ENCODE assay signal across 12 cellular contexts in genomic region chr12:12017798-12018197, GRCh38. TPM values are rescaled to one million over a fixed set of nuclear protein-coding genes. Genes with fewer than 3 reads are reported as not detected.
DNase-seq lines count a peak whose midpoint lies in the region; ATAC-seq, FAIRE-seq and TF ChIP-seq lines count a peak whose summit lies in the region.
"Had no signal": no experiment of that assay in that cellular context is flagged by ENCODE, and none has a peak within 500 bp of the region (broad histone marks: within the 10 kb centered on the region; RNA-seq: fewer than 3 reads in every experiment).

No MANE protein-coding gene starts in this region.

- DNase-seq in NCI-H1092 treated with DMSO at 0.1 percent for 48 hours (lab: John Stamatoyannopoulos, UW) (peak; percentile 37), NCI-H1092 (lab: John Stamatoyannopoulos, UW) (no peak), GM12878 (ENCODE audit: low read depth, low spot score) (no peak), left kidney (ENCODE audit: low read depth, low spot score) (peak; percentile 65), COLO829 (ENCODE audit: low spot score) (no peak)
- DNase-seq in stimulated activated CD4-positive, alpha-beta T cell treated with anti-CD3 and anti-CD28 coated beads, Interleukin-4, amount 100 ng/mL, for 4 hours, result no peak
- DNase-seq: activated gamma-delta T cell treated with Interleukin-2 at 50 U/mL for 16 hours, transverse colon had no signal

- H3K27me3 ChIP-seq in GM12878 (replicated peaks in 1 of 2; ENCODE audit: control insufficient read depth in 2 of 2, insufficient read depth in 2 of 2, low read length in 1 of 2), result no peaks in the 10 kb centered on the region
- H3K27me3 ChIP-seq: transverse colon had no signal

- POLR2A ChIA-PET in GM12878 (lab: Charles Lee), result no interaction called here

- H3K9me3 ChIP-seq in GM12878 (replicated peaks; ENCODE audit: control insufficient read depth, insufficient read depth, low read length), result no peaks in the 10 kb centered on the region
- H3K9me3 ChIP-seq: transverse colon had no signal

- H3K36me3 ChIP-seq in GM12878 (ENCODE audit: control insufficient read depth in 2 of 2, insufficient read depth in 2 of 2, low read length in 1 of 2), result no peaks in the 10 kb centered on the region
- H3K36me3 ChIP-seq: transverse colon had no signal

- SMC1A ChIA-PET in GM12878 (lab: Charles Lee; ENCODE audit: uncharacterized antibody, unreplicated experiment), result interaction anchor here (1.0 to 1.3 kb wide), 2 partner anchors 10 to 15 kb away, joined by 4 read pairs; no protein-coding TSS in a partner anchor

- H3K27ac ChIP-seq in GM12878 (ENCODE audit: control insufficient read depth, insufficient read depth), result no peak overlapping the region
- H3K27ac ChIP-seq: transverse colon had no signal

- no peak overlapping the region for H3K9ac ChIP-seq in GM12878 (ENCODE audit: control insufficient read depth, insufficient read depth, low read length)

- CTCF ChIA-PET in GM12878 (lab: Yijun Ruan, JAX), result interaction anchor here (0.7 to 1.3 kb wide), 3 partner anchors 16 to 368 kb away, joined by 3 to 6 read pairs (median 3); no protein-coding TSS in a partner anchor

- WGBS in GM12878 (ENCODE audit: insufficient coverage, insufficient replicate concordance, low lambda C conversion rate, missing lambda C conversion rate), result 79% methylated on average over 4 of the region's 4 CpGs

- TF ChIP-seq EP300 in Ishikawa (IDR thresholded peaks at IDR 0.05; ENCODE audit: borderline replicate concordance), result no peak
- TF ChIP-seq EP300 in GM12878 (IDR thresholded peaks at IDR 0.05; ENCODE audit: borderline replicate concordance in 1 of 2, control insufficient read depth in 1 of 2, low read depth in 2 of 2, low read length in 2 of 2), result no peak

- TF ChIP-seq POLR2A in GM12878 (IDR thresholded peaks at IDR 0.05; ENCODE audit: low read depth, low read length), result no peak

- no peak overlapping the region for H3K4me3 ChIP-seq in GM12878
- H3K4me3 ChIP-seq: transverse colon had no signal

- H2AFZ ChIP-seq in GM12878 (ENCODE audit: control insufficient read depth, low read depth, low read length), result no peak overlapping the region

- H4K20me1 ChIP-seq in GM12878 (ENCODE audit: control insufficient read depth, insufficient read depth), result no peaks in the 10 kb centered on the region

- TF ChIP-seq CTCF in GM12878 (IDR thresholded peaks at IDR 0.05 in 2 of 3, conservative IDR thresholded peaks at IDR 0.05 in 1 of 3; ENCODE audit: control insufficient read depth in 2 of 3, extremely low read depth in 1 of 3, insufficient read depth in 1 of 3, low read depth in 3 of 3, low read length in 3 of 3), result peak in 2 of 3 experiments; percentile 6 to 13; a peak in 1 of 6 replicates

- RAD21 ChIA-PET in GM12878 (lab: Charles Lee; ENCODE audit: unreplicated experiment), result interaction anchor here (0.7 kb wide), 1 partner anchor 435 kb away, joined by 3 read pairs; no protein-coding TSS in a partner anchor

- FAIRE-seq in GM12878 (lab: Jason Lieb, UNC), result no peak
- FAIRE-seq: A204.1, kidney had no signal

- H3K4me1 ChIP-seq in GM12878 (ENCODE audit: control insufficient read depth, insufficient read depth, low read length), result peaks cover 19% of the 10 kb centered on the region
- H3K4me1 ChIP-seq: transverse colon had no signal

- in situ Hi-C loops in GM12878 (cut with MboI), result no loop called here

- BruUV-seq in GM12878 (replicated peaks; lab: Mats Ljungman, UMichigan), result no TSS peak

- intact Hi-C loops in GM12878 (cut with micrococcal nuclease; ENCODE audit: unreplicated experiment), result no loop called here

- ATAC-seq in GM12878, result no peak
- no peak for ATAC-seq in HG03565 (IDR thresholded peaks at IDR 0.05; ENCODE audit: unreplicated experiment)

- H3K79me2 ChIP-seq in GM12878 (ENCODE audit: control insufficient read depth, insufficient read depth, low read length), result no peaks in the 10 kb centered on the region

- no peak overlapping the region for H3K4me2 ChIP-seq in GM12878 (ENCODE audit: control insufficient read depth, insufficient read depth)

- peak; percentile 34 for TF ChIP-seq RAD21 in Ishikawa (IDR thresholded peaks at IDR 0.05; ENCODE audit: low read depth)
- TF ChIP-seq RAD21 in GM12878 (IDR thresholded peaks at IDR 0.05; ENCODE audit: insufficient read depth, low read depth, low read length), result peak; percentile 72

TF ChIP-seq in Ishikawa, 13 proteins besides CTCF, POLR2A, EP300 and RAD21:
- TF ChIP-seq ZBTB7A (IDR thresholded peaks at IDR 0.05; ENCODE audit: low read depth) (no peak), YY1 (IDR thresholded peaks at IDR 0.05; ENCODE audit: low read depth) (no peak), MAX (IDR thresholded peaks at IDR 0.05) (no peak)

TF ChIP-seq in GM12878, 131 proteins besides CTCF, POLR2A, EP300 and RAD21:
- TF ChIP-seq E4F1 (IDR thresholded peaks at IDR 0.05; ENCODE audit: borderline replicate concordance, partially characterized antibody) (no peak), RUNX3 (IDR thresholded peaks at IDR 0.05; ENCODE audit: low read length) (no peak), RAD51 (IDR thresholded peaks at IDR 0.05) (no peak), SUZ12 (IDR thresholded peaks at IDR 0.05; ENCODE audit: unreplicated experiment) (no peak), EED (IDR thresholded peaks at IDR 0.05; ENCODE audit: low read depth) (0 out of 2 replicates have a peak, but pooled peaks have one; percentile 50), PRDM15 (CRISPR knock-in tag; IDR thresholded peaks at IDR 0.05) (no peak), EZH2 (IDR thresholded peaks at IDR 0.05; ENCODE audit: borderline replicate concordance, control insufficient read depth, low read depth, low read length) (no peak), NFYA (IDR thresholded peaks at IDR 0.05; ENCODE audit: borderline replicate concordance, low read depth, low read length) (no peak)

RNA-seq across cellular contexts. Expression of gene BCL2L14, which starts 52.9 kb away (rescaled TPM):
- total RNA-seq in GM12878 (2013; cell fraction: nucleolus; rRNA removed), result 1.8 and 3.6 TPM in 2 replicates
- total RNA-seq in GM12878 (2014; rRNA removed) (0.68 and 1.5 TPM in 2 replicates), GM12878 (2014; rRNA removed; fragmentation: Illumina TruSeq; extraction: Trizol) (1.6 and 2.5 TPM in 2 replicates), GM12878 (2021) (0.85 and 2.2 TPM in 2 replicates)
- 1.8 TPM for polyA plus RNA-seq in GM12878 (2011; ENCODE audit: low read depth)
- polyA plus RNA-seq in GM12878 (2011; rRNA removed) (0.58 and 0.73 TPM in 2 replicates), GM12878 (2014; fragmentation: Illumina TruSeq; extraction: Trizol) (1.1 and 2.1 TPM in 2 replicates), GM12878 (2014; fragmentation: Nextera tagmentation; extraction: Ambion mirVana) (under 1 TPM; 0.62 to 0.64 TPM), GM12878 (2014; rRNA removed) (0.71 and 1.7 TPM in 2 replicates), GM12878 (2016; fragmentation: Nextera tagmentation; extraction: Ambion mirVana) (1 to 10 TPM in 1 of 2 experiments, under 1 TPM in 1; 0.59 to 2.0 TPM)
- polyA plus RNA-seq in GM12878 (2011; cell fraction: cytosol; rRNA removed), result 0.34 and 0.37 TPM in 2 replicates
- 0.29 and 0.37 TPM in 2 replicates for polyA plus RNA-seq in GM12878 (2011; cell fraction: nucleus; rRNA removed)
- polyA plus RNA-seq in GM12878 (2012), result 0.74 and 1.3 TPM in 2 replicates
- polyA minus RNA-seq in GM12878 (2011; rRNA and poly(A)+ RNA removed), result 0.44 and 1.7 TPM in 2 replicates
- not detected in 2 replicates for polyA minus RNA-seq in GM12878 (2011; cell fraction: cytosol; rRNA and poly(A)+ RNA removed)
- polyA minus RNA-seq in GM12878 (2011; cell fraction: nucleus; rRNA and poly(A)+ RNA removed), result 0.60 and 0.96 TPM in 2 replicates

Comparison
In these comparisons a context has a peak if more than half of its experiments do, and no peak if none do; other contexts are left out.
1. DNase-seq: peak in NCI-H1092 treated with DMSO at 0.1 percent for 48 hours (single experiment) and left kidney (single experiment); none in NCI-H1092 (single experiment), GM12878 (single experiment), stimulated activated CD4-positive, alpha-beta T cell treated with anti-CD3 and anti-CD28 coated beads, Interleukin-4, amount 100 ng/mL, for 4 hours (0 of 2) and COLO829 (single experiment).